In the genomic region with DNA sequence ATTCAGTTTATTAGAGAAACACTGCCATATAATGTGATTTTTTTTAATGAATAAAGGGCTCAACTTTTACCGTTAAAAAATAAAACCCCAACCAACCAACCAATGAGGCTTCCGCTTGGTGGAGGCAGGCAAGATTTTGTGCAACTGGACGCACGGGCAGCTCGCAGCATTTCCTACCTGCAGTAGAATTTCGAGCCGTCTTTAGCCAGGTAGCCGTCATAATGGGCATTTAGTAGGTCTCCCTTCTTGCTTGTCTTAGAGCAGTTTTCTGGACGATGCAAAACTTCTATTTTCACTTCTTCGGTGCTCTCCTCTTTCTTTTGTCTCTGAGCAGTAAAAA, we compare ENCODE assay signal across 8 cellular contexts. TPM values are rescaled to one million over a fixed set of nuclear protein-coding genes. Genes with fewer than 3 reads are reported as not detected.
DNase-seq lines count a peak whose midpoint lies in the region; ATAC-seq and TF ChIP-seq lines count a peak whose summit lies in the region.

No MANE protein-coding gene starts in this region.

- DNase-seq in right atrium auricular region (ENCODE audit: low spot score) (no peak), left ventricle myocardium superior (no peak), MM.1S (no peak), chondrocyte (ENCODE audit: low spot score) (no peak), OCI-M2 (lab: John Stamatoyannopoulos, UW; ENCODE audit: unreplicated experiment) (no peak)

- intact Hi-C loops in left ventricle myocardium superior (cut with micrococcal nuclease), result no loop called here

- H3K27ac Mint-ChIP-seq in chondrocyte (ENCODE audit: unreplicated experiment), result peak overlapping the region; percentile 99

- H3K79me2 ChIP-seq in MM.1S (ENCODE audit: low read length), result peaks cover 25% of the 10 kb centered on the region

- H3K4me3 Mint-ChIP-seq in chondrocyte (ENCODE audit: unreplicated experiment), result peak overlapping the region; percentile 97

- TF ChIP-seq CTCF in right atrium auricular region (IDR thresholded peaks at IDR 0.05), result no peak
- TF ChIP-seq CTCF in MM.1S (IDR thresholded peaks at IDR 0.05; ENCODE audit: low read length), result no peak
- TF ChIP-seq CTCF in chondrocyte (IDR thresholded peaks at IDR 0.05), result no peak

- H3F3A ChIP-seq in MM.1S (ENCODE audit: insufficient read depth, low read length), result peaks cover 25% of the 10 kb centered on the region

- peaks cover 60% of the 10 kb centered on the region for H3K4me1 Mint-ChIP-seq in chondrocyte (ENCODE audit: low read depth)

- no peaks in the 10 kb centered on the region for H3K9me3 Mint-ChIP-seq in chondrocyte (ENCODE audit: low read depth)

- H3K9me2 ChIP-seq in MM.1S (replicated peaks; ENCODE audit: insufficient read depth, low read length), result no peaks in the 10 kb centered on the region

- peak overlapping the region; percentile 63; the same call in 1 of the 2 replicates for H3K4me2 ChIP-seq in MM.1S (ENCODE audit: low read depth, low read length)

- H3K9ac ChIP-seq in MM.1S (ENCODE audit: low read length) (peak overlapping the region; percentile 73), mucosa of rectum (ENCODE audit: low read depth in 1 of 2, low read length in 2 of 2) (peak overlapping the region; percentile 88 to 99)

- no peaks in the 10 kb centered on the region for H4K20me1 ChIP-seq in MM.1S (ENCODE audit: insufficient read depth, low read length)

- peak overlapping the region; percentile 93 to 95 for H3K27ac ChIP-seq in right atrium auricular region
- peak overlapping the region; percentile 85; the same call in 1 of the 2 replicates for H3K27ac ChIP-seq in MM.1S (ENCODE audit: low read length)
- peak overlapping the region; percentile 91 to 98 for H3K27ac ChIP-seq in mucosa of rectum (ENCODE audit: low read depth in 2 of 2, low read length in 2 of 2)

- H3K4me1 ChIP-seq in right atrium auricular region, result peaks cover 0 to 40% of the 10 kb centered on the region in 2 donors
- peaks cover 25% of the 10 kb centered on the region for H3K4me1 ChIP-seq in MM.1S (ENCODE audit: low read length)
- H3K4me1 ChIP-seq in mucosa of rectum (ENCODE audit: control insufficient read depth in 2 of 2, insufficient read depth in 2 of 2, low read length in 2 of 2), result peaks cover 18 to 24% of the 10 kb centered on the region in 2 donors

- peak overlapping the region; percentile 47 to 62 for H3K4me3 ChIP-seq in right atrium auricular region
- peak overlapping the region; percentile 73 for H3K4me3 ChIP-seq in MM.1S (ENCODE audit: low read length)
- peak overlapping the region; percentile 91 to 100 for H3K4me3 ChIP-seq in mucosa of rectum (ENCODE audit: low read length in 2 of 2)

- H3K9me3 ChIP-seq in right atrium auricular region (no peaks in the 10 kb centered on the region), MM.1S (replicated peaks; ENCODE audit: insufficient read depth, low read length) (no peaks in the 10 kb centered on the region), mucosa of rectum (ENCODE audit: control insufficient read depth in 2 of 2, low read length in 2 of 2) (no peaks in the 10 kb centered on the region)

- no peaks in the 10 kb centered on the region for H3K27me3 ChIP-seq in right atrium auricular region
- H3K27me3 ChIP-seq in MM.1S (replicated peaks; ENCODE audit: insufficient read depth, low read length), result no peaks in the 10 kb centered on the region
- H3K27me3 ChIP-seq in mucosa of rectum (ENCODE audit: control insufficient read depth in 2 of 2, insufficient read depth in 2 of 2, low read length in 2 of 2), result no peaks in the 10 kb centered on the region

- H3K27me3 Mint-ChIP-seq in chondrocyte (ENCODE audit: low read depth), result no peaks in the 10 kb centered on the region

- no peak for ATAC-seq in left ventricle myocardium superior
- no peak for ATAC-seq in GM18870 (IDR thresholded peaks at IDR 0.05; ENCODE audit: unreplicated experiment)
- ATAC-seq in GM18907 (IDR thresholded peaks at IDR 0.05; ENCODE audit: unreplicated experiment), result no peak

- no peaks in the 10 kb centered on the region for H3K36me3 Mint-ChIP-seq in chondrocyte (ENCODE audit: low read depth)

- peak overlapping the region; percentile 81 for H2AFZ ChIP-seq in MM.1S (ENCODE audit: low read length)

- no peaks in the 10 kb centered on the region for H3K36me3 ChIP-seq in right atrium auricular region
- no peaks in the 10 kb centered on the region for H3K36me3 ChIP-seq in MM.1S (replicated peaks; ENCODE audit: insufficient read depth, low read length)
- H3K36me3 ChIP-seq in mucosa of rectum (ENCODE audit: control insufficient read depth in 2 of 2, insufficient read depth in 2 of 2, low read length in 2 of 2), result no peaks in the 10 kb centered on the region

RNA-seq across cellular contexts. Expression of a gene that starts 0.3 kb away (rescaled TPM):
- total RNA-seq in right atrium auricular region (10 to 100 TPM; 10.8 to 13.4 TPM), left ventricle myocardium superior (8.8 TPM), chondrocyte (41.7 to 62.5 TPM (median 44.3 TPM) in 3 replicates)

RNA-seq across cellular contexts. Expression of a gene that starts 2.2 kb away (rescaled TPM):
- total RNA-seq in right atrium auricular region (10 to 100 TPM; 11.1 to 12.1 TPM), left ventricle myocardium superior (39.9 TPM), chondrocyte (34.9 to 39.4 TPM (median 36.4 TPM) in 3 replicates)

RNA-seq across cellular contexts. Expression of a gene that starts 26.9 kb away (rescaled TPM):
- 1 to 10 TPM in 1 of 2 donors, under 1 TPM in 1; 0.59 to 2.4 TPM for total RNA-seq in right atrium auricular region
- 1.1 TPM for total RNA-seq in left ventricle myocardium superior
- 3.7 to 6.6 TPM (median 4.2 TPM) in 3 replicates for total RNA-seq in chondrocyte

RNA-seq across cellular contexts. Expression of a gene that starts 27.1 kb away (rescaled TPM):
- 10 to 100 TPM; 41.4 to 47.1 TPM for total RNA-seq in right atrium auricular region
- total RNA-seq in left ventricle myocardium superior, result 48.8 TPM
- total RNA-seq in chondrocyte, result 42.8 to 48.8 TPM (median 48.8 TPM) in 3 replicates
